Comparison of ENCODE assay signal across 8 cellular contexts in genomic region chr20:43840382-43841070, GRCh38.
DNase-seq lines count a peak whose midpoint lies in the region; ATAC-seq, FAIRE-seq and TF ChIP-seq lines count a peak whose summit lies in the region.

No MANE protein-coding gene starts in this region.

- H3K4me1 ChIP-seq in A549 (peaks cover 26% of the 10 kb centered on the region), PC-9 (replicated peaks; ENCODE audit: insufficient read depth) (peaks cover 39% of the 10 kb centered on the region)

- CTCF ChIA-PET in A549 (lab: Yijun Ruan, JAX): interaction anchor here (0.7 to 4.7 kb wide), 14 partner anchors 11 to 271 kb away, joined by 3 to 25 read pairs (median 4); no protein-coding TSS in a partner anchor
- CTCF ChIA-PET in PC-9 (lab: Charles Lee): interaction anchor here (0.6 to 1.0 kb wide), 8 partner anchors 17 to 484 kb away, joined by 3 to 8 read pairs (median 5); no protein-coding TSS in a partner anchor

- no peak overlapping the region for H3K27ac Mint-ChIP-seq in activated naive CD8-positive, alpha-beta T cell treated with anti-CD3 and anti-CD28 coated beads, Interleukin-2, amount 50 U/mL, for 24 hours
- peak overlapping the region; percentile 14 to 76 for H3K27ac Mint-ChIP-seq in natural killer cell treated with Interleukin-12 subunit alpha and Interleukin-12 subunit beta and Interleukin-15 and Interleukin-18, amount 100 ng/mL, for 72 hours
- no peak overlapping the region for H3K27ac Mint-ChIP-seq in mesothelial cell of epicardium

- no peak overlapping the region for H3K4me3 Mint-ChIP-seq in activated naive CD8-positive, alpha-beta T cell treated with anti-CD3 and anti-CD28 coated beads, Interleukin-2, amount 50 U/mL, for 24 hours
- H3K4me3 Mint-ChIP-seq in natural killer cell treated with Interleukin-12 subunit alpha and Interleukin-12 subunit beta and Interleukin-15 and Interleukin-18, amount 100 ng/mL, for 72 hours: peak overlapping the region; percentile 57
- no peak overlapping the region for H3K4me3 Mint-ChIP-seq in mesothelial cell of epicardium

- FAIRE-seq in A549 (lab: Jason Lieb, UNC): no peak

- no peaks in the 10 kb centered on the region for H3K36me3 ChIP-seq in PC-9 (ENCODE audit: low read depth)

- intact Hi-C loops in PC-9 (cut with micrococcal nuclease; ENCODE audit: unreplicated experiment): loop anchor here (10.0 kb wide), 1 partner anchor 174 kb away; no protein-coding TSS in a partner anchor

- H3K9me2 ChIP-seq in PC-9 (ENCODE audit: insufficient read depth): no peaks in the 10 kb centered on the region

- no peaks in the 10 kb centered on the region for H3K79me2 ChIP-seq in PC-9 (ENCODE audit: low read depth)

- H3K9me3 ChIP-seq in A549 (no peaks in the 10 kb centered on the region), PC-9 (ENCODE audit: insufficient read depth, low read depth) (no peaks in the 10 kb centered on the region)

- 62% methylated on average over 11 of the region's 11 CpGs for WGBS in A549 (ENCODE audit: missing lambda C conversion rate)

- POLR2A ChIA-PET in A549 (lab: Yijun Ruan, JAX) (no interaction called here), PC-9 (lab: Charles Lee; ENCODE audit: unreplicated experiment) (no interaction called here)

- ATAC-seq in A549: peak; percentile 66 to 85; a peak in 5 of 6 replicates
- ATAC-seq in activated naive CD8-positive, alpha-beta T cell treated with anti-CD3 and anti-CD28 coated beads, Interleukin-2, amount 50 U/mL, for 24 hours: peak; percentile 31
- ATAC-seq in natural killer cell treated with Interleukin-12 subunit alpha and Interleukin-12 subunit beta and Interleukin-15 and Interleukin-18, amount 100 ng/mL, for 72 hours: peak; percentile 60 to 65
- ATAC-seq in HG02798 (IDR thresholded peaks at IDR 0.05; ENCODE audit: poor library complexity, unreplicated experiment): no peak

- TF ChIP-seq RAD21 in A549 (conservative IDR thresholded peaks at IDR 0.05 in 1 of 2, IDR thresholded peaks at IDR 0.05 in 1 of 2): peak; percentile 29 to 32; a peak in 2 of 5 replicates

- no peak overlapping the region for H3K4me2 ChIP-seq in A549
- no peak overlapping the region for H3K4me2 ChIP-seq in PC-9

- TF ChIP-seq POLR2A in A549 (IDR thresholded peaks at IDR 0.05; ENCODE audit: low read length): no peak

- H4K20me1 ChIP-seq in PC-9 (ENCODE audit: insufficient read depth): no peaks in the 10 kb centered on the region

- peaks cover 39% of the 10 kb centered on the region for H3F3A ChIP-seq in PC-9 (ENCODE audit: insufficient read depth, low read depth)

- TF ChIP-seq EP300 in A549 (IDR thresholded peaks at IDR 0.05): no peak

- peaks cover 43% of the 10 kb centered on the region for H3K4me1 Mint-ChIP-seq in activated naive CD8-positive, alpha-beta T cell treated with anti-CD3 and anti-CD28 coated beads, Interleukin-2, amount 50 U/mL, for 24 hours
- peaks cover 45 to 64% of the 10 kb centered on the region in 2 donors for H3K4me1 Mint-ChIP-seq in natural killer cell treated with Interleukin-12 subunit alpha and Interleukin-12 subunit beta and Interleukin-15 and Interleukin-18, amount 100 ng/mL, for 72 hours (ENCODE audit: low read depth in 2 of 2)
- no peaks in the 10 kb centered on the region for H3K4me1 Mint-ChIP-seq in mesothelial cell of epicardium

- no peaks in the 10 kb centered on the region for H3K9me3 Mint-ChIP-seq in activated naive CD8-positive, alpha-beta T cell treated with anti-CD3 and anti-CD28 coated beads, Interleukin-2, amount 50 U/mL, for 24 hours
- H3K9me3 Mint-ChIP-seq in natural killer cell treated with Interleukin-12 subunit alpha and Interleukin-12 subunit beta and Interleukin-15 and Interleukin-18, amount 100 ng/mL, for 72 hours: no peaks in the 10 kb centered on the region
- H3K9me3 Mint-ChIP-seq in mesothelial cell of epicardium: no peaks in the 10 kb centered on the region

- H3K27me3 ChIP-seq in PC-9 (ENCODE audit: insufficient read depth, low read depth): no peaks in the 10 kb centered on the region

- no peak overlapping the region for H3K4me3 ChIP-seq in A549
- H3K4me3 ChIP-seq in PC-9: no peak overlapping the region

- peak; percentile 45 for TF ChIP-seq CTCF in A549 (IDR thresholded peaks at IDR 0.05)
- peak; percentile 68 for TF ChIP-seq CTCF in GM13977 (IDR thresholded peaks at IDR 0.05; ENCODE audit: extremely low read depth, insufficient read depth, missing control alignments)
- peak; percentile 66 for TF ChIP-seq CTCF in PC-9 (conservative IDR thresholded peaks at IDR 0.05)
- no peak for TF ChIP-seq CTCF in mesothelial cell of epicardium (IDR thresholded peaks at IDR 0.05; ENCODE audit: unreplicated experiment)

- no peaks in the 10 kb centered on the region for H3K36me3 Mint-ChIP-seq in activated naive CD8-positive, alpha-beta T cell treated with anti-CD3 and anti-CD28 coated beads, Interleukin-2, amount 50 U/mL, for 24 hours (ENCODE audit: low read depth)
- H3K36me3 Mint-ChIP-seq in natural killer cell treated with Interleukin-12 subunit alpha and Interleukin-12 subunit beta and Interleukin-15 and Interleukin-18, amount 100 ng/mL, for 72 hours: no peaks in the 10 kb centered on the region
- H3K36me3 Mint-ChIP-seq in mesothelial cell of epicardium: no peaks in the 10 kb centered on the region

- peak; percentile 40 to 80 for DNase-seq in A549 (ENCODE audit: low read depth in 1 of 2, low spot score in 1 of 2)
- DNase-seq in GM13977 (ENCODE audit: low spot score): peak; percentile 74
- peak in 1 of 2 experiments; percentile 15 for DNase-seq in PC-9
- DNase-seq in activated naive CD8-positive, alpha-beta T cell treated with anti-CD3 and anti-CD28 coated beads, Interleukin-2, amount 50 U/mL, for 24 hours: peak; percentile 42
- DNase-seq in natural killer cell treated with Interleukin-12 subunit alpha and Interleukin-12 subunit beta and Interleukin-15 and Interleukin-18, amount 100 ng/mL, for 72 hours (ENCODE audit: low spot score): no peak
- no peak for DNase-seq in substantia nigra (lab: John Stamatoyannopoulos, UW)
- no peak for DNase-seq in mesothelial cell of epicardium (ENCODE audit: low spot score in 2 of 2, unreplicated experiment in 2 of 2)

- BruUV-seq in PC-9 (replicated peaks; lab: Mats Ljungman, UMichigan): no TSS peak

- in situ Hi-C loops in GM13977 (cut with MboI; ENCODE audit: low pct_unique_long_range_greater_than_20kb, low sequenced_read_pairs, unreplicated experiment): loop anchor here (10.0 kb wide), 1 partner anchor 234 kb away; no protein-coding TSS in a partner anchor

- H2AFZ ChIP-seq in PC-9: no peak overlapping the region

- H3K27me3 Mint-ChIP-seq in activated naive CD8-positive, alpha-beta T cell treated with anti-CD3 and anti-CD28 coated beads, Interleukin-2, amount 50 U/mL, for 24 hours: peaks cover 23% of the 10 kb centered on the region
- H3K27me3 Mint-ChIP-seq in natural killer cell treated with Interleukin-12 subunit alpha and Interleukin-12 subunit beta and Interleukin-15 and Interleukin-18, amount 100 ng/mL, for 72 hours: peaks cover 37 to 41% of the 10 kb centered on the region in 2 donors
- peaks cover 20% of the 10 kb centered on the region for H3K27me3 Mint-ChIP-seq in mesothelial cell of epicardium (ENCODE audit: low read depth)

- H3K27ac ChIP-seq in A549 (no peak overlapping the region), PC-9 (no peak overlapping the region), substantia nigra (ENCODE audit: low read depth, low read length, poor library complexity, severe bottlenecking) (no peak overlapping the region)

TF ChIP-seq in A549, 52 proteins besides CTCF, POLR2A, EP300 and RAD21:
- TF ChIP-seq ESRRA (IDR thresholded peaks at IDR 0.05; ENCODE audit: borderline replicate concordance, low read length) (no peak), SREBF2 (IDR thresholded peaks at IDR 0.05) (no peak), FOSB (CRISPR knock-in tag; IDR thresholded peaks at IDR 0.05) (no peak), MAX (IDR thresholded peaks at IDR 0.05) (no peak), SMC3 (IDR thresholded peaks at IDR 0.05) (peak; percentile 45)

Comparison
In these comparisons a context has a peak if more than half of its experiments do, and no peak if none do; other contexts are left out.
1. DNase-seq: peak in A549 (2 of 2), GM13977 (single experiment) and activated naive CD8-positive, alpha-beta T cell treated with anti-CD3 and anti-CD28 coated beads, Interleukin-2, amount 50 U/mL, for 24 hours (single experiment); none in natural killer cell treated with Interleukin-12 subunit alpha and Interleukin-12 subunit beta and Interleukin-15 and Interleukin-18, amount 100 ng/mL, for 72 hours (single experiment), substantia nigra (0 of 49) and mesothelial cell of epicardium (0 of 2).
2. H3K27ac Mint-ChIP-seq: peak in natural killer cell treated with Interleukin-12 subunit alpha and Interleukin-12 subunit beta and Interleukin-15 and Interleukin-18, amount 100 ng/mL, for 72 hours (2 of 2); none in activated naive CD8-positive, alpha-beta T cell treated with anti-CD3 and anti-CD28 coated beads, Interleukin-2, amount 50 U/mL, for 24 hours (single experiment) and mesothelial cell of epicardium (single experiment).